ENCODE assay signal across 8 cellular contexts in genomic region chr1:71046891-71047634, GRCh38. TPM values are rescaled to one million over a fixed set of nuclear protein-coding genes. Genes with fewer than 3 reads are reported as not detected.
DNase-seq lines count a peak whose midpoint lies in the region; ATAC-seq lines count a peak whose summit lies in the region.

No MANE protein-coding gene starts in this region.

- no peak overlapping the region for H2BK15ac ChIP-seq in mesendoderm (replicated peaks; ENCODE audit: low read depth)

- peak overlapping the region; percentile 41 for H3K4me3 ChIP-seq in ectodermal cell (ENCODE audit: insufficient read depth, low read depth, low read length)
- peak overlapping the region; percentile 22 for H3K4me3 ChIP-seq in mesendoderm (ENCODE audit: low read length)
- peak overlapping the region; percentile 45 for H3K4me3 ChIP-seq in urinary bladder (ENCODE audit: low read depth, low read length)

- H2AK5ac ChIP-seq in mesendoderm (ENCODE audit: low read length), result no peak overlapping the region

- no peak for ATAC-seq in GM19452 (IDR thresholded peaks at IDR 0.05; ENCODE audit: unreplicated experiment)

- H3K4me2 ChIP-seq in mesendoderm (ENCODE audit: low read length), result peak overlapping the region; percentile 86

- no peaks in the 10 kb centered on the region for H3K9me3 ChIP-seq in ectodermal cell (ENCODE audit: control insufficient read depth, low read length)

- H4K5ac ChIP-seq in mesendoderm (ENCODE audit: low read length), result no peak overlapping the region

- H2BK120ac ChIP-seq in mesendoderm (ENCODE audit: low read depth, low read length), result no peak overlapping the region

- H3K18ac ChIP-seq in mesendoderm (ENCODE audit: low read length), result no peak overlapping the region

- no peak overlapping the region for H2BK5ac ChIP-seq in mesendoderm (ENCODE audit: low read length)

- H3K27me3 ChIP-seq in ectodermal cell (ENCODE audit: control insufficient read depth, insufficient read depth, low read length, poor library complexity, severe bottlenecking), result peaks cover 38% of the 10 kb centered on the region
- H3K27me3 ChIP-seq in mesendoderm (ENCODE audit: insufficient read depth, low read length, poor library complexity), result peaks cover 2% of the 10 kb centered on the region

- peak overlapping the region; percentile 77 for H3K56ac ChIP-seq in mesendoderm (ENCODE audit: low read length)

- no peaks in the 10 kb centered on the region for H3K79me2 ChIP-seq in mesendoderm (ENCODE audit: control insufficient read depth, insufficient read depth, low read length)

- no peak overlapping the region for H3K23ac ChIP-seq in mesendoderm (ENCODE audit: low read length)

- DNase-seq in stimulated activated CD4-positive, alpha-beta T cell treated with anti-CD3 and anti-CD28 coated beads, Interleukin-1b, Interleukin-23, amount 100 ng/mL, for 48 hours, result peak; percentile 8
- DNase-seq in stimulated activated CD4-positive, alpha-beta T cell treated with anti-CD3 and anti-CD28 coated beads, Interleukin-2, amount 100 ng/mL, for 48 hours, result no peak
- peak; percentile 28 for DNase-seq in SK-N-DZ (ENCODE audit: low spot score)
- DNase-seq in mesendoderm, result peak; percentile 37
- no peak for DNase-seq in nucleus accumbens (lab: John Stamatoyannopoulos, UW)

- H3K79me1 ChIP-seq in mesendoderm (ENCODE audit: low read length), result no peaks in the 10 kb centered on the region

- no peak overlapping the region for H4K8ac ChIP-seq in mesendoderm (ENCODE audit: low read depth, low read length)

- H3K36me3 ChIP-seq in ectodermal cell (ENCODE audit: control insufficient read depth, insufficient read depth, low read length), result no peaks in the 10 kb centered on the region
- H3K36me3 ChIP-seq in mesendoderm (ENCODE audit: control insufficient read depth, insufficient read depth, low read length), result no peaks in the 10 kb centered on the region
- no peaks in the 10 kb centered on the region for H3K36me3 ChIP-seq in urinary bladder (ENCODE audit: insufficient read depth)

- peak overlapping the region; percentile 56 for H3K9ac ChIP-seq in mesendoderm (ENCODE audit: low read length)

- 42% methylated on average over 73 of the region's 73 CpGs for WGBS in ectodermal cell, 2 experiments
- WGBS in mesendoderm (ENCODE audit: extremely low coverage, insufficient coverage, low lambda C conversion rate), result no CpG with 5 or more reads among the region's 73 CpGs
- WGBS in urinary bladder, result 1% methylated on average over 73 of the region's 73 CpGs

- H3K4me1 ChIP-seq in ectodermal cell (ENCODE audit: control insufficient read depth, insufficient read depth, low read length), result no peaks in the 10 kb centered on the region
- no peaks in the 10 kb centered on the region for H3K4me1 ChIP-seq in mesendoderm (ENCODE audit: control insufficient read depth, low read depth, low read length)
- H3K4me1 ChIP-seq in urinary bladder (ENCODE audit: insufficient read depth), result no peaks in the 10 kb centered on the region

- H3K4ac ChIP-seq in mesendoderm (ENCODE audit: low read depth, low read length), result no peak overlapping the region

- no peak overlapping the region for H3K27ac ChIP-seq in ectodermal cell (ENCODE audit: insufficient read depth, low read depth, low read length, poor library complexity, severe bottlenecking)
- no peak overlapping the region for H3K27ac ChIP-seq in mesendoderm (ENCODE audit: low read depth, low read length)
- H3K27ac ChIP-seq in urinary bladder (ENCODE audit: low read depth), result no peak overlapping the region

RNA-seq across cellular contexts. Expression of gene PTGER3, which starts 0.6 kb away (rescaled TPM):
- 1.5 and 2.1 TPM in 2 replicates for polyA plus RNA-seq in SK-N-DZ (2014; cell fraction: cytosol; rRNA removed)
- 0.63 and 0.83 TPM in 2 replicates for polyA plus RNA-seq in SK-N-DZ (2014; cell fraction: nucleus; rRNA removed)
- not detected for polyA plus RNA-seq in ectodermal cell (2013, experiment 1 of 4)
- polyA plus RNA-seq in ectodermal cell (2013, experiment 2 of 4), result 0.11 TPM
- polyA plus RNA-seq in ectodermal cell (2013, experiment 3 of 4), result 0.05 TPM
- polyA plus RNA-seq in ectodermal cell (2013, experiment 4 of 4), result 0.24 TPM
- 0.48 TPM for polyA plus RNA-seq in mesendoderm (2013, experiment 1 of 2)
- 0.59 TPM for polyA plus RNA-seq in mesendoderm (2013, experiment 2 of 2)
- total RNA-seq in urinary bladder, result 36.0 TPM
- 16.0 TPM for polyA plus RNA-seq in urinary bladder

RNA-seq across cellular contexts. Expression of gene ZRANB2, which starts 33.8 kb away (rescaled TPM):
- 45.7 and 53.3 TPM in 2 replicates for polyA plus RNA-seq in SK-N-DZ (2014; cell fraction: cytosol; rRNA removed)
- polyA plus RNA-seq in SK-N-DZ (2014; cell fraction: nucleus; rRNA removed), result 404 and 592 TPM in 2 replicates
- polyA plus RNA-seq in ectodermal cell (2013, experiment 1 of 4), result 156 TPM
- 182 TPM for polyA plus RNA-seq in ectodermal cell (2013, experiment 2 of 4)
- 110 TPM for polyA plus RNA-seq in ectodermal cell (2013, experiment 3 of 4)
- polyA plus RNA-seq in ectodermal cell (2013, experiment 4 of 4), result 132 TPM
- polyA plus RNA-seq in mesendoderm (2013, experiment 1 of 2), result 111 TPM
- 114 TPM for polyA plus RNA-seq in mesendoderm (2013, experiment 2 of 2)
- total RNA-seq in urinary bladder, result 162 TPM
- polyA plus RNA-seq in urinary bladder, result 53.6 TPM

Comparison
In these comparisons a context has a peak if more than half of its experiments do, and no peak if none do; other contexts are left out.
1. DNase-seq: peak in stimulated activated CD4-positive, alpha-beta T cell treated with anti-CD3 and anti-CD28 coated beads, Interleukin-1b, Interleukin-23, amount 100 ng/mL, for 48 hours (single experiment), SK-N-DZ (single experiment) and mesendoderm (single experiment); none in stimulated activated CD4-positive, alpha-beta T cell treated with anti-CD3 and anti-CD28 coated beads, Interleukin-2, amount 100 ng/mL, for 48 hours (0 of 2) and nucleus accumbens (0 of 56).
2. Peak in every context shown above with its lines, with median percentiles within 50 percentile points of each other: H3K4me3 ChIP-seq.